Comparison of ENCODE assay signal across 1 cellular context in genomic region chr14:100844082-100844408, GRCh38.
TF ChIP-seq lines count a peak whose summit lies in the region.

No MANE protein-coding gene starts in this region.

TF ChIP-seq in GM12878, 131 proteins besides CTCF, POLR2A, EP300 and RAD21:
- TF ChIP-seq SMC3 (IDR thresholded peaks at IDR 0.05; ENCODE audit: borderline replicate concordance, low read length) (no peak), HSF1 (IDR thresholded peaks at IDR 0.05; ENCODE audit: low read depth, low read length) (no peak), EZH2 (IDR thresholded peaks at IDR 0.05; ENCODE audit: borderline replicate concordance, control insufficient read depth, low read depth, low read length) (no peak), CREB1 (IDR thresholded peaks at IDR 0.05; ENCODE audit: low read depth) (no peak)
